1 cellular context compared by ENCODE assay signal in genomic region chr2:118856330-118856977, GRCh38.
TF ChIP-seq lines count a peak whose summit lies in the region.

No MANE protein-coding gene starts in this region.

TF ChIP-seq in HCT116, 20 proteins besides CTCF, POLR2A, EP300 and RAD21 (continued from another document):
- TF ChIP-seq ZBTB33 (IDR thresholded peaks at IDR 0.05; ENCODE audit: extremely low read depth, insufficient replicate concordance, low read length), result no peak
- TF ChIP-seq ZFX (IDR thresholded peaks at IDR 0.05), result no peak
- no peak for TF ChIP-seq ZNF274 (IDR thresholded peaks at IDR 0.05; ENCODE audit: low read depth, low read length)
- no peak for TF ChIP-seq POLR2AphosphoS5 (IDR thresholded peaks at IDR 0.05; ENCODE audit: low read depth, low read length)
- TF ChIP-seq EZH2 (IDR thresholded peaks at IDR 0.05), result no peak
- no peak for TF ChIP-seq ELF1 (IDR thresholded peaks at IDR 0.05; ENCODE audit: borderline replicate concordance, low read depth)
- no peak for TF ChIP-seq REST (IDR thresholded peaks at IDR 0.05; ENCODE audit: low read depth)
- TF ChIP-seq MAX (IDR thresholded peaks at IDR 0.05), result no peak
